11 cellular contexts compared by ENCODE assay signal in genomic region chrX:38882894-38883620, GRCh38.
A peak's percentile ranks its signal among the peaks of the same experiment; 100 is the strongest.
DNase-seq lines count a peak whose midpoint lies in the region; ATAC-seq and TF ChIP-seq lines count a peak whose summit lies in the region.
"Had no signal": no experiment of that assay in that cellular context is flagged by ENCODE, and none has a peak within 500 bp of the region (broad histone marks: within the 10 kb centered on the region; RNA-seq: fewer than 3 reads in every experiment).

No MANE protein-coding gene starts in this region.

- no peak overlapping the region for H3K4ac ChIP-seq in trophoblast cell (ENCODE audit: low read depth, low read length)

- H3K23ac ChIP-seq in trophoblast cell (ENCODE audit: low read length): no peak overlapping the region

- no peak overlapping the region for H3K14ac ChIP-seq in trophoblast cell (ENCODE audit: low read length)

- H3K27ac ChIP-seq in GM23248: peak overlapping the region; percentile 90
- peak overlapping the region; percentile 39 for H3K27ac ChIP-seq in fibroblast of lung (ENCODE audit: insufficient read depth, low read length)
- H3K27ac ChIP-seq in trophoblast cell (ENCODE audit: low read depth, low read length): no peak overlapping the region

- no peak overlapping the region for H4K12ac ChIP-seq in trophoblast cell (ENCODE audit: low read depth, low read length)

- H3K4me1 ChIP-seq in GM23248 (ENCODE audit: insufficient read depth): peaks cover 16% of the 10 kb centered on the region
- no peaks in the 10 kb centered on the region for H3K4me1 ChIP-seq in fibroblast of lung (ENCODE audit: control insufficient read depth, extremely low read depth, insufficient read depth, low read length)
- H3K4me1 ChIP-seq in trophoblast cell (ENCODE audit: control insufficient read depth in 1 of 2, insufficient read depth in 2 of 2, low read length in 2 of 2): no peaks in the 10 kb centered on the region

- H3K9me3 ChIP-seq in GM23248 (ENCODE audit: low read depth) (no peaks in the 10 kb centered on the region), fibroblast of lung (ENCODE audit: control insufficient read depth, insufficient read depth, low read depth, low read length) (no peaks in the 10 kb centered on the region), trophoblast cell (ENCODE audit: insufficient read depth, low read depth, low read length) (no peaks in the 10 kb centered on the region)

- no peak overlapping the region for H4K91ac ChIP-seq in trophoblast cell (ENCODE audit: low read depth, low read length)

- H3K4me3 ChIP-seq in GM23248 (no peak overlapping the region), fibroblast of lung (replicated peaks in 1 of 4; ENCODE audit: control extremely low read depth in 1 of 4, insufficient read depth in 1 of 4, low read depth in 3 of 4, low read length in 4 of 4) (no peak overlapping the region), trophoblast cell (ENCODE audit: low read depth, low read length) (no peak overlapping the region)

- peak; percentile 81 for DNase-seq in A172 (ENCODE audit: low spot score)
- DNase-seq in GM23248: peak; percentile 92
- peak; percentile 89 for DNase-seq in RKO (ENCODE audit: low spot score)
- DNase-seq in fibroblast of lung (ENCODE audit: low read depth in 2 of 2): peak; percentile 71 to 95
- DNase-seq in trophoblast cell: no peak
- DNase-seq in SK-N-DZ (ENCODE audit: low spot score): no peak
- DNase-seq: hippocampal formation, NCI-H345 had no signal

- in situ Hi-C loops in GM23248 (cut with MboI): no loop called here

- H3F3A ChIP-seq in GM23248 (ENCODE audit: insufficient read depth): peaks cover 13% of the 10 kb centered on the region

- H4K8ac ChIP-seq in trophoblast cell (ENCODE audit: low read depth, low read length): no peak overlapping the region

- H2BK12ac ChIP-seq in trophoblast cell (ENCODE audit: low read length): no peak overlapping the region

- no peak overlapping the region for H2BK5ac ChIP-seq in trophoblast cell (ENCODE audit: low read depth, low read length, poor library complexity)

- H4K20me1 ChIP-seq in GM23248 (ENCODE audit: insufficient read depth) (no peaks in the 10 kb centered on the region), fibroblast of lung (ENCODE audit: control insufficient read depth, extremely low read depth, insufficient read depth, low read length) (no peaks in the 10 kb centered on the region)

- H3K79me1 ChIP-seq in trophoblast cell (ENCODE audit: low read length): no peaks in the 10 kb centered on the region

- H2AK5ac ChIP-seq in trophoblast cell (ENCODE audit: low read length): no peak overlapping the region

- peak overlapping the region; percentile 54 for H3K9ac ChIP-seq in GM23248
- no peak overlapping the region for H3K9ac ChIP-seq in fibroblast of lung (ENCODE audit: insufficient read depth, low read length)
- no peak overlapping the region for H3K9ac ChIP-seq in trophoblast cell (ENCODE audit: low read length)

- no peak for ATAC-seq in HG02840 (IDR thresholded peaks at IDR 0.05; ENCODE audit: low FRiP score, unreplicated experiment)
- ATAC-seq in GM21717 (IDR thresholded peaks at IDR 0.05; ENCODE audit: unreplicated experiment): no peak
- ATAC-seq: stimulated activated effector memory CD8-positive, alpha-beta T cell treated with anti-CD3 and anti-CD28 coated beads, Interleukin-12 subunit alpha, Interleukin-12 subunit beta, amount 100 ng/mL, for 72 hours had no signal

- H3K79me2 ChIP-seq in GM23248 (ENCODE audit: insufficient read depth) (no peaks in the 10 kb centered on the region), fibroblast of lung (ENCODE audit: control insufficient read depth, insufficient read depth, low read length) (no peaks in the 10 kb centered on the region), trophoblast cell (ENCODE audit: control insufficient read depth, insufficient read depth, low read length, poor library complexity) (no peaks in the 10 kb centered on the region)

- H2BK120ac ChIP-seq in trophoblast cell (ENCODE audit: insufficient read depth, low read length, poor library complexity): no peak overlapping the region

- H3K36me3 ChIP-seq in GM23248 (ENCODE audit: low read depth): no peaks in the 10 kb centered on the region
- H3K36me3 ChIP-seq in fibroblast of lung (ENCODE audit: control insufficient read depth, insufficient read depth, low read length): no peaks in the 10 kb centered on the region
- no peaks in the 10 kb centered on the region for H3K36me3 ChIP-seq in trophoblast cell (ENCODE audit: control insufficient read depth in 1 of 2, insufficient read depth in 2 of 2, low read length in 2 of 2)

- H3K4me2 ChIP-seq in GM23248 (ENCODE audit: unreplicated experiment) (peak overlapping the region; percentile 27), fibroblast of lung (ENCODE audit: extremely low read depth, insufficient read depth, low read length) (no peak overlapping the region), trophoblast cell (ENCODE audit: low read length) (no peak overlapping the region)

- 4 to 8% methylated on average over 4 of the region's 4 CpGs for WGBS in GM23248 (ENCODE audit: low coverage in 1 of 2, low lambda C conversion rate in 2 of 2, missing lambda C conversion rate in 2 of 2), 2 experiments
- WGBS in trophoblast cell (ENCODE audit: extremely low coverage, insufficient coverage, insufficient read length): no CpG with 5 or more reads among the region's 4 CpGs

- H3K18ac ChIP-seq in trophoblast cell (ENCODE audit: low read length): no peak overlapping the region

- H3K27me3 ChIP-seq in GM23248 (replicated peaks; ENCODE audit: insufficient read depth) (no peaks in the 10 kb centered on the region), fibroblast of lung (ENCODE audit: control insufficient read depth, insufficient read depth, low read length) (no peaks in the 10 kb centered on the region), trophoblast cell (ENCODE audit: insufficient read depth, low read length) (no peaks in the 10 kb centered on the region)

- H3K9me2 ChIP-seq in GM23248 (ENCODE audit: insufficient read depth): no peaks in the 10 kb centered on the region

- TF ChIP-seq CTCF in fibroblast of lung (conservative IDR thresholded peaks at IDR 0.05 in 1 of 2, IDR thresholded peaks at IDR 0.05 in 1 of 2; ENCODE audit: low read depth in 1 of 2, low read length in 2 of 2): no peak

- peak overlapping the region; percentile 67 for H2AFZ ChIP-seq in GM23248
- no peak overlapping the region for H2AFZ ChIP-seq in fibroblast of lung (ENCODE audit: low read length)
- no peak overlapping the region for H2AFZ ChIP-seq in trophoblast cell (ENCODE audit: insufficient read depth, low read length, poor library complexity)

Comparison
In these comparisons a context has a peak if more than half of its experiments do, and no peak if none do; other contexts are left out.
1. DNase-seq: peak in A172 (single experiment), GM23248 (single experiment), RKO (single experiment) and fibroblast of lung (2 of 2); none in trophoblast cell (0 of 2) and SK-N-DZ (single experiment).